ENCODE assay signal across 16 cellular contexts in the genomic region with DNA sequence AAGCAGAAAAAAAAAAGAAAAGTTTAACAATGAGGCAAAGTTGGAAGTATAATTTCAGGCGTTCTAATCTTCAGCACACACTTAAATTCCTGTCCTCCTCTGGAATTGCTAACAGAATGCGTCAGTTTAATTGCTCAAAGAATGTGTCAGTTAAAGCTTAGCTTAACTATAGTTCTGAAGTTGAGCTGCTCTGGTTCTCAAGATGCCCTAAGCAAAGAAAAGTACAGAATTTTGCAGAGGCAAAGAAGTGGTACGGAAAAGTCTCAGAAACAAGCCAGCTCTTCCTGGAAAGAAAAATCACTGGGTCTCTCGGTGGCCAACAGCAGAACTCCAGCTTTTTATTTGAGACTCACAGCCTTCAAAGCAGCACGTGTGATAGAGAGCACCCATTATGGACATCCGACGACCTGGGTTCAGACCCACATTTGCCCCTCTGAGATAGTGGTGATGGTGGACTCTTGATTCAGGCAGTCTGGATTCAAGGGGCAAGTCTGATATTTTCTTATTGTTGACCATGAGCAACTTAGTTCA. TPM values are rescaled to one million over a fixed set of nuclear protein-coding genes. Genes with fewer than 3 reads are reported as not detected.
DNase-seq lines count a peak whose midpoint lies in the region; ATAC-seq, FAIRE-seq and TF ChIP-seq lines count a peak whose summit lies in the region.
"Had no signal": no experiment of that assay in that cellular context is flagged by ENCODE, and none has a peak within 500 bp of the region (broad histone marks: within the 10 kb centered on the region; RNA-seq: fewer than 3 reads in every experiment).

No MANE protein-coding gene starts in this region.

- peak overlapping the region; percentile 35 for H3K4me2 ChIP-seq in astrocyte (ENCODE audit: low read length)

- intact Hi-C loops in A673 (cut with micrococcal nuclease; ENCODE audit: unreplicated experiment): loop anchor here (2.0 kb wide), 1 partner anchor 65 kb away; no protein-coding TSS in a partner anchor

- no peaks in the 10 kb centered on the region for H3K79me2 ChIP-seq in astrocyte (ENCODE audit: insufficient read depth, low read length)

- H3K27ac ChIP-seq in A673 (ENCODE audit: low read depth, low read length, poor library complexity, severe bottlenecking): peak overlapping the region; percentile 90
- no peak overlapping the region for H3K27ac ChIP-seq in astrocyte (ENCODE audit: low read depth, low read length)
- no peak overlapping the region for H3K27ac ChIP-seq in gastroesophageal sphincter

- TF ChIP-seq POLR2A in gastroesophageal sphincter (IDR thresholded peaks at IDR 0.05): no peak

- H3K4me1 ChIP-seq in A673 (ENCODE audit: insufficient read depth, low read length, poor library complexity, severe bottlenecking): peaks cover 34% of the 10 kb centered on the region
- H3K4me1 ChIP-seq in astrocyte (ENCODE audit: insufficient read depth, low read length): peaks cover 16% of the 10 kb centered on the region
- peaks cover 0 to 6% (median 0%) of the 10 kb centered on the region in 3 donors for H3K4me1 ChIP-seq in gastroesophageal sphincter

- POLR2A ChIA-PET in A673 (lab: Charles Lee; ENCODE audit: low non-redundant PET): interaction anchor here (0.5 to 0.6 kb wide), 2 partner anchors 36 to 405 kb away, joined by 3 to 4 read pairs; no protein-coding TSS in a partner anchor

- TF ChIP-seq CTCF in A673 (conservative IDR thresholded peaks at IDR 0.05; ENCODE audit: low read depth, low read length) (no peak), astrocyte (IDR thresholded peaks at IDR 0.05; ENCODE audit: insufficient read depth, low read depth, low read length) (no peak), gastroesophageal sphincter (IDR thresholded peaks at IDR 0.05) (no peak)

- H3K9me3 ChIP-seq in A673 (ENCODE audit: low read depth, low read length, poor library complexity, severe bottlenecking) (peaks cover 8% of the 10 kb centered on the region), astrocyte (ENCODE audit: insufficient read depth, low read depth, low read length) (no peaks in the 10 kb centered on the region), gastroesophageal sphincter (no peaks in the 10 kb centered on the region)

- DNase-seq in A673 (ENCODE audit: low spot score) (peak; percentile 65), astrocyte (ENCODE audit: low read depth) (peak; percentile 22), kidney tubule cell (ENCODE audit: low spot score) (peak; percentile 41), NCI-H1105 (lab: John Stamatoyannopoulos, UW) (no peak), kidney glomerular epithelial cell (lab: John Stamatoyannopoulos, UW) (no peak)
- DNase-seq: activated CD4-positive, alpha-beta T cell treated with anti-CD3 and anti-CD28 coated beads for 1 hour; activated gamma-delta T cell treated with Interleukin-2 at 50 U/mL for 16 hours; NCI-H1092 treated with DMSO at 0.1 percent for 48 hours had no signal

- H3K27ac Mint-ChIP-seq in astrocyte (ENCODE audit: unreplicated experiment): peak overlapping the region; percentile 12
- H3K27ac Mint-ChIP-seq: T-helper 2 cell treated with Interferon-gamma antibody and Interleukin-4, amounts not matched to agents 5 μg/mL and 100 μg/mL, for 36 hours had no signal

- ATAC-seq in HG02852 (IDR thresholded peaks at IDR 0.05; ENCODE audit: unreplicated experiment) (peak; percentile 14), gastroesophageal sphincter (no peak), HG02571 (IDR thresholded peaks at IDR 0.05; ENCODE audit: unreplicated experiment) (no peak)
- ATAC-seq: sciatic nerve had no signal

- H3K27me3 Mint-ChIP-seq in astrocyte (ENCODE audit: low read depth, unreplicated experiment): no peaks in the 10 kb centered on the region
- H3K27me3 Mint-ChIP-seq: IgD-negative memory B cell had no signal

- 39 to 66% methylated on average over 7 of the region's 7 CpGs for WGBS in gastroesophageal sphincter (ENCODE audit: low coverage in 1 of 2), 2 donors

- H3K27me3 ChIP-seq in A673 (replicated peaks; ENCODE audit: insufficient read depth, low read depth, low read length, poor library complexity) (no peaks in the 10 kb centered on the region), astrocyte (ENCODE audit: insufficient read depth, low read length) (no peaks in the 10 kb centered on the region), gastroesophageal sphincter (no peaks in the 10 kb centered on the region)

- no peak overlapping the region for H3K4me3 Mint-ChIP-seq in astrocyte (ENCODE audit: unreplicated experiment)
- H3K4me3 Mint-ChIP-seq: IgD-negative memory B cell; T-helper 2 cell treated with Interferon-gamma antibody and Interleukin-4, amounts not matched to agents 5 μg/mL and 100 μg/mL, for 36 hours had no signal

- peak overlapping the region; percentile 23 for H3K4me3 ChIP-seq in A673 (ENCODE audit: low read depth, low read length, poor library complexity, severe bottlenecking)
- H3K4me3 ChIP-seq in astrocyte (ENCODE audit: insufficient read depth, low read depth, low read length): no peak overlapping the region
- H3K4me3 ChIP-seq in gastroesophageal sphincter: no peak overlapping the region

- H2AFZ ChIP-seq in astrocyte (ENCODE audit: low read depth, low read length): no peak overlapping the region

- no peak for TF ChIP-seq EP300 in gastroesophageal sphincter (IDR thresholded peaks at IDR 0.05)

- FAIRE-seq in astrocyte (lab: Jason Lieb, UNC): no peak
- FAIRE-seq: colon had no signal

- no peaks in the 10 kb centered on the region for H4K20me1 ChIP-seq in astrocyte (ENCODE audit: insufficient read depth, low read length)

- H3K36me3 Mint-ChIP-seq in astrocyte (ENCODE audit: low read depth, unreplicated experiment): no peaks in the 10 kb centered on the region
- H3K36me3 Mint-ChIP-seq: IgD-negative memory B cell had no signal

- no peak overlapping the region for H3K9ac ChIP-seq in astrocyte (ENCODE audit: low read length)

- TSS peak; percentile 38 for BruUV-seq in A673 (replicated peaks; lab: Mats Ljungman, UMichigan)

- H3K36me3 ChIP-seq in A673 (ENCODE audit: insufficient read depth, low read length, poor library complexity, severe bottlenecking) (no peaks in the 10 kb centered on the region), astrocyte (ENCODE audit: insufficient read depth, low read length) (no peaks in the 10 kb centered on the region), gastroesophageal sphincter (no peaks in the 10 kb centered on the region)

- CTCF ChIA-PET in A673 (lab: Charles Lee): interaction anchor here (0.9 kb wide), 1 partner anchor 63 kb away, joined by 5 read pairs; no protein-coding TSS in a partner anchor

- no peaks in the 10 kb centered on the region for H3K9me3 Mint-ChIP-seq in astrocyte (ENCODE audit: unreplicated experiment)
- H3K9me3 Mint-ChIP-seq: IgD-negative memory B cell; T-helper 2 cell treated with Interferon-gamma antibody and Interleukin-4, amounts not matched to agents 5 μg/mL and 100 μg/mL, for 36 hours had no signal

- peaks cover 26% of the 10 kb centered on the region for H3K4me1 Mint-ChIP-seq in astrocyte (ENCODE audit: low read depth, unreplicated experiment)

RNA-seq across cellular contexts. Expression of gene MYO3B, which starts 22.2 kb away (rescaled TPM):
- 0.13 and 0.52 TPM in 2 replicates for total RNA-seq in A673 (2021)
- total RNA-seq in astrocyte: not detected in 2 replicates
- total RNA-seq in gastroesophageal sphincter: not detected
- total RNA-seq: mesenteric fat pad had no signal

Comparison
In these comparisons a context has a peak if more than half of its experiments do, and no peak if none do; other contexts are left out.
1. DNase-seq: peak in A673 (single experiment), astrocyte (single experiment) and kidney tubule cell (single experiment); none in NCI-H1105 (single experiment) and kidney glomerular epithelial cell (single experiment).